Comparison of ENCODE assay signal across 14 cellular contexts in the genomic region with DNA sequence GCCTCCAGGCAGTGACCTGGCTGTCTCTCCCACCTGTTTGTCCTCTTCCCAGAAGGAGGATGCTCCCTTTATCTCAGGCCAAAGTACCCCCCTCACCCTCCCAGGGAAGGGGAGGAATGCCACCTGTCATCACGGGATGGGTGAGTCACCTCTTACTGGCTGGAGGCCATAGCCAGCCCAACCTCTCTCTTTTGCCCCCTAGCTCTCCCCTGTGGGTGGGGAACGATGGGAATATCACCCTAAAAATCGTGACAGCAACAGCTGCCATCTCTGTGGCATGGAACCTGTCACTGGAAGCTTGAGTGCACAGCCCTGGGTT.
DNase-seq lines count a peak whose midpoint lies in the region; ATAC-seq lines count a peak whose summit lies in the region.
"Had no signal": no experiment of that assay in that cellular context is flagged by ENCODE, and none has a peak within 500 bp of the region (broad histone marks: within the 10 kb centered on the region; RNA-seq: fewer than 3 reads in every experiment).

No MANE protein-coding gene starts in this region.

- H3K4me1 ChIP-seq in SJCRH30 = peaks cover 24% of the 10 kb centered on the region
- H3K4me1 ChIP-seq: HAP-1 had no signal

- no peaks in the 10 kb centered on the region for H3K9me3 Mint-ChIP-seq in activated CD8-positive, alpha-beta memory T cell treated with anti-CD3 and anti-CD28 coated beads, Interleukin-2, amount 10 ng/mL, durations not matched to agents 7 days and 5 days (ENCODE audit: low read depth)
- H3K9me3 Mint-ChIP-seq: stimulated activated naive B cell treated with anti-CD40 and anti-IgM and Interleukin-4, amounts not matched to agents 10 μg/mL and 1 μg/mL and 100 μg/mL, for 72 hours had no signal

- peak overlapping the region; percentile 31 for H3K27ac ChIP-seq in SJCRH30

- no peak overlapping the region for H3K27ac Mint-ChIP-seq in activated CD8-positive, alpha-beta memory T cell treated with anti-CD3 and anti-CD28 coated beads, Interleukin-2, amount 10 ng/mL, durations not matched to agents 7 days and 5 days
- H3K27ac Mint-ChIP-seq: naive thymus-derived CD4-positive, alpha-beta T cell; stimulated activated naive B cell treated with anti-CD40 and anti-IgM and Interleukin-4, amounts not matched to agents 10 μg/mL and 1 μg/mL and 100 μg/mL, for 72 hours had no signal

- ATAC-seq in left colon (peak; percentile 10), HG02938 (IDR thresholded peaks at IDR 0.05; ENCODE audit: unreplicated experiment) (no peak), GM19467 (IDR thresholded peaks at IDR 0.05; ENCODE audit: unreplicated experiment) (no peak)
- no peak for ATAC-seq in activated CD8-positive, alpha-beta memory T cell treated with anti-CD3 and anti-CD28 coated beads, Interleukin-2, amount 10 ng/mL, durations not matched to agents 7 days and 5 days
- ATAC-seq: naive thymus-derived CD4-positive, alpha-beta T cell; right cardiac atrium; stimulated activated naive B cell treated with anti-CD40 and anti-IgM and Interleukin-4, amounts not matched to agents 10 μg/mL and 1 μg/mL and 100 μg/mL, for 72 hours had no signal

- intact Hi-C loops in left colon (cut with DNase I, micrococcal nuclease) = loop anchor here in 1 of 2 donors (10.0 kb wide), 1 partner anchor 178 kb away; a partner anchor contains a TSS

- CTCF ChIA-PET in activated CD8-positive, alpha-beta memory T cell treated with anti-CD3 and anti-CD28 coated beads, Interleukin-2, amount 10 ng/mL, durations not matched to agents 7 days and 5 days (lab: Charles Lee) = no interaction called here

- DNase-seq in COR-L47 (lab: John Stamatoyannopoulos, UW) (peak; percentile 12), HT-29 (ENCODE audit: low spot score) (peak; percentile 67), SJCRH30 (peak; percentile 91 to 94), left colon (no peak), GOT3 (lab: John Stamatoyannopoulos, UW) (no peak)
- DNase-seq in activated CD8-positive, alpha-beta memory T cell treated with anti-CD3 and anti-CD28 coated beads, Interleukin-2, amount 10 ng/mL, durations not matched to agents 7 days and 5 days = no peak
- DNase-seq: naive thymus-derived CD4-positive, alpha-beta T cell; right cardiac atrium; stimulated activated CD4-positive, alpha-beta T cell treated with anti-CD3 and anti-CD28 coated beads, Interleukin-4, amount 100 ng/mL, for 24 hours; stimulated activated naive B cell treated with anti-CD40 and anti-IgM and Interleukin-4, amounts not matched to agents 10 μg/mL and 1 μg/mL and 100 μg/mL, for 72 hours had no signal

- no peak overlapping the region for H3K4me3 Mint-ChIP-seq in activated CD8-positive, alpha-beta memory T cell treated with anti-CD3 and anti-CD28 coated beads, Interleukin-2, amount 10 ng/mL, durations not matched to agents 7 days and 5 days
- H3K4me3 Mint-ChIP-seq: naive thymus-derived CD4-positive, alpha-beta T cell; stimulated activated naive B cell treated with anti-CD40 and anti-IgM and Interleukin-4, amounts not matched to agents 10 μg/mL and 1 μg/mL and 100 μg/mL, for 72 hours had no signal

- peaks cover 22% of the 10 kb centered on the region for H3K27me3 Mint-ChIP-seq in activated CD8-positive, alpha-beta memory T cell treated with anti-CD3 and anti-CD28 coated beads, Interleukin-2, amount 10 ng/mL, durations not matched to agents 7 days and 5 days

- H3K9me3 ChIP-seq in SJCRH30 (replicated peaks) = no peaks in the 10 kb centered on the region
- H3K9me3 ChIP-seq: BLaER1 treated with 17β-estradiol and CSF1 and Interleukin-3, amounts not matched to agents 10 nM and 100 nM; HAP-1 had no signal

- H3K36me3 Mint-ChIP-seq in activated CD8-positive, alpha-beta memory T cell treated with anti-CD3 and anti-CD28 coated beads, Interleukin-2, amount 10 ng/mL, durations not matched to agents 7 days and 5 days = no peaks in the 10 kb centered on the region
- H3K36me3 Mint-ChIP-seq: naive thymus-derived CD4-positive, alpha-beta T cell; stimulated activated naive B cell treated with anti-CD40 and anti-IgM and Interleukin-4, amounts not matched to agents 10 μg/mL and 1 μg/mL and 100 μg/mL, for 72 hours had no signal

- no peaks in the 10 kb centered on the region for H3K36me3 ChIP-seq in SJCRH30
- H3K36me3 ChIP-seq: BLaER1 treated with 17β-estradiol and CSF1 and Interleukin-3, amounts not matched to agents 10 nM and 100 nM; HAP-1 had no signal

- H3K4me3 ChIP-seq in SJCRH30 = no peak overlapping the region
- H3K4me3 ChIP-seq: BLaER1 treated with 17β-estradiol and CSF1 and Interleukin-3, amounts not matched to agents 10 nM and 100 nM; HAP-1 had no signal

- H3K27me3 ChIP-seq in SJCRH30 = no peaks in the 10 kb centered on the region
- H3K27me3 ChIP-seq: BLaER1 treated with 17β-estradiol and CSF1 and Interleukin-3, amounts not matched to agents 10 nM and 100 nM had no signal

- H3K4me1 Mint-ChIP-seq in activated CD8-positive, alpha-beta memory T cell treated with anti-CD3 and anti-CD28 coated beads, Interleukin-2, amount 10 ng/mL, durations not matched to agents 7 days and 5 days = peaks cover 16% of the 10 kb centered on the region
- H3K4me1 Mint-ChIP-seq: stimulated activated naive B cell treated with anti-CD40 and anti-IgM and Interleukin-4, amounts not matched to agents 10 μg/mL and 1 μg/mL and 100 μg/mL, for 72 hours had no signal

Comparison
In these comparisons a context has a peak if more than half of its experiments do, and no peak if none do; other contexts are left out.
1. DNase-seq: peak in COR-L47 (single experiment), HT-29 (single experiment) and SJCRH30 (2 of 2); none in left colon (0 of 2), activated CD8-positive, alpha-beta memory T cell treated with anti-CD3 and anti-CD28 coated beads, Interleukin-2, amount 10 ng/mL, durations not matched to agents 7 days and 5 days (single experiment) and GOT3 (single experiment).